In the genomic region with DNA sequence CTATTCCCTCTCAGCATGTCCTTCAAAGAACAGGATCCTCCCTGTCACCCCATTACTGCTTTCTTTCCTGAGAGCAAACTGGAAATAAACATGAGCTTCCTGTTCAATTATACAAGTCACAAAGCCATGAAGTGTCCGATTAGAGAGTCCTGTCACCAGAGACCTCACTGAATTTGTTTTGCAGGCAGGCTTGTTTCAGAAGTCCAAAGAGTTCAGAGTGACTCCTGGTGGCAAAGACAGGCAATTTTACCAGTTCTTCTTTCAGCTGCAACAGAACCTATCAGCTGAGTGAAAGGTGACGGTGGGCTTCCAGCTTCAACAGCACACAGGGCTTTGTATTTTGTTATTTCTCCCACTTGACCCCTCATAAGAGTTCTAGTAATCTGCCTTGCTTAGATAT, we compare ENCODE assay signal across 10 cellular contexts. TPM values are rescaled to one million over a fixed set of nuclear protein-coding genes. Genes with fewer than 3 reads are reported as not detected.
DNase-seq lines count a peak whose midpoint lies in the region; ATAC-seq and TF ChIP-seq lines count a peak whose summit lies in the region.
"Had no signal": no experiment of that assay in that cellular context is flagged by ENCODE, and none has a peak within 500 bp of the region (broad histone marks: within the 10 kb centered on the region; RNA-seq: fewer than 3 reads in every experiment).

No MANE protein-coding gene starts in this region.

- H3K27ac ChIP-seq in breast epithelium, result no peak overlapping the region
- H3K27ac ChIP-seq in upper lobe of left lung, result peak overlapping the region in 1 of 4 donors; percentile 24
- H3K27ac ChIP-seq: esophagus squamous epithelium had no signal

- BruUV-seq in MCF 10A (replicated peaks; lab: Mats Ljungman, UMichigan), result no TSS peak

- no peak overlapping the region for H3K27ac Mint-ChIP-seq in MCF 10A (ENCODE audit: low read depth, unreplicated experiment)
- H3K27ac Mint-ChIP-seq: activated B cell treated with CpG ODN at 0.5 μM for 24 hours had no signal

- intact Hi-C loops in MCF 10A (cut with micrococcal nuclease), result loop anchor here (2.0 kb wide), 1 partner anchor 81 kb away; no protein-coding TSS in a partner anchor
- intact Hi-C loops in breast epithelium (cut with DNase I; ENCODE audit: low total_unique reads), result no loop called here
- intact Hi-C loops in left cardiac atrium (cut with DNase I), result loop anchor here in 1 of 2 donors (5.0 to 10.0 kb wide), 2 partner anchors 82 to 449 kb away; partner anchors contain the start of genes ARAF and UBA1

- H3K4me1 Mint-ChIP-seq in MCF 10A (ENCODE audit: insufficient read depth, unreplicated experiment), result peaks cover 11% of the 10 kb centered on the region

- no peaks in the 10 kb centered on the region for H3K4me1 ChIP-seq in breast epithelium
- peaks cover 3 to 10% (median 6%) of the 10 kb centered on the region in 4 donors for H3K4me1 ChIP-seq in upper lobe of left lung

- H3K9me3 Mint-ChIP-seq in MCF 10A (ENCODE audit: unreplicated experiment), result peaks cover 18% of the 10 kb centered on the region
- H3K9me3 Mint-ChIP-seq: activated B cell treated with CpG ODN at 0.5 μM for 24 hours had no signal

- TF ChIP-seq CTCF in MCF 10A (IDR thresholded peaks at IDR 0.05; ENCODE audit: unreplicated experiment) (no peak), breast epithelium (IDR thresholded peaks at IDR 0.05) (peak in 1 of 3 donors; percentile 23), WI38 (IDR thresholded peaks at IDR 0.05; ENCODE audit: low read depth, low read length) (peak; percentile 38), upper lobe of left lung (IDR thresholded peaks at IDR 0.05) (peak in 5 of 6 experiments; percentile 18 to 46 (median 33))

- peaks cover 42% of the 10 kb centered on the region for H3K36me3 Mint-ChIP-seq in MCF 10A (ENCODE audit: insufficient read depth, unreplicated experiment)

- POLR2A ChIA-PET in MCF 10A (lab: Yijun Ruan, JAX), result interaction anchor here (0.7 kb wide), 1 partner anchor 62 kb away, joined by 4 read pairs; the partner anchor contains the start of gene TIMP1

- no peak for TF ChIP-seq EP300 in upper lobe of left lung (IDR thresholded peaks at IDR 0.05)

- peaks cover 0 to 29% of the 10 kb centered on the region in 2 donors for H3K27me3 ChIP-seq in breast epithelium
- H3K27me3 ChIP-seq in upper lobe of left lung, result no peaks in the 10 kb centered on the region
- H3K27me3 ChIP-seq: esophagus squamous epithelium had no signal

- WGBS in upper lobe of left lung, 2 donors, result 0 to 43% methylated on average over 1 to 2 of the region's 2 CpGs

- H3K36me3 ChIP-seq in breast epithelium, result no peaks in the 10 kb centered on the region
- H3K36me3 ChIP-seq in upper lobe of left lung, result peaks cover 0 to 25% (median 4%) of the 10 kb centered on the region in 4 donors

- H3K4me3 ChIP-seq in breast epithelium (no peak overlapping the region), WI38 (ENCODE audit: low read depth, low read length) (no peak overlapping the region), upper lobe of left lung (no peak overlapping the region)
- H3K4me3 ChIP-seq: esophagus squamous epithelium had no signal

- CTCF ChIA-PET in MCF 10A (lab: Yijun Ruan, JAX), result interaction anchor here (0.6 to 2.2 kb wide), 10 partner anchors 13 to 344 kb away, joined by 3 to 23 read pairs (median 3); partner anchors contain the start of gene ZNF81

- peaks cover 3 to 17% of the 10 kb centered on the region in 2 donors for H3K9me3 ChIP-seq in breast epithelium
- H3K9me3 ChIP-seq in upper lobe of left lung, result peaks cover 0 to 14% (median 0%) of the 10 kb centered on the region in 4 donors

- H3K4me3 Mint-ChIP-seq in MCF 10A (ENCODE audit: unreplicated experiment), result no peak overlapping the region
- H3K4me3 Mint-ChIP-seq: activated B cell treated with CpG ODN at 0.5 μM for 24 hours had no signal

- no peaks in the 10 kb centered on the region for H3K27me3 Mint-ChIP-seq in MCF 10A (ENCODE audit: insufficient read depth, unreplicated experiment)
- H3K27me3 Mint-ChIP-seq: activated B cell treated with CpG ODN at 0.5 μM for 24 hours had no signal

- DNase-seq in MCF 10A (ENCODE audit: unreplicated experiment) (peak; percentile 20), breast epithelium (ENCODE audit: low spot score in 2 of 2) (no peak), left cardiac atrium (no peak), upper lobe of left lung (no peak), HuH-7 (ENCODE audit: low spot score) (no peak)
- DNase-seq: activated B cell treated with CpG ODN at 0.5 μM for 24 hours, esophagus squamous epithelium had no signal

- TF ChIP-seq POLR2A in breast epithelium (IDR thresholded peaks at IDR 0.05), result no peak
- TF ChIP-seq POLR2A in upper lobe of left lung (IDR thresholded peaks at IDR 0.05), result no peak

- ATAC-seq in left cardiac atrium (peak; percentile 39 to 64), upper lobe of left lung (ENCODE audit: low FRiP score in 2 of 2) (no peak), GM21390 (IDR thresholded peaks at IDR 0.05; ENCODE audit: unreplicated experiment) (no peak), GM18519 (IDR thresholded peaks at IDR 0.05; ENCODE audit: low FRiP score, unreplicated experiment) (no peak)

RNA-seq across cellular contexts. Expression of gene ELK1, which starts 6.4 kb away (rescaled TPM):
- 48.8 and 51.7 TPM in 2 replicates for total RNA-seq in MCF 10A (2022)
- 10 to 100 TPM; 18.0 to 22.0 (median 21.0) TPM for total RNA-seq in breast epithelium
- 10 to 100 TPM; 18.5 to 32.2 TPM for total RNA-seq in left cardiac atrium
- 10 to 100 TPM; 11.5 to 30.4 (median 21.5) TPM for total RNA-seq in upper lobe of left lung

RNA-seq across cellular contexts. Expression of gene CFP, which starts 14.2 kb away (rescaled TPM):
- total RNA-seq in MCF 10A (2022), result 0.56 and 0.71 TPM in 2 replicates
- 10 to 100 TPM in 1 of 3 donors, 1 to 10 TPM in 2; 2.6 to 17.4 (median 3.3) TPM for total RNA-seq in breast epithelium
- total RNA-seq in left cardiac atrium, result 10 to 100 TPM in 1 of 2 donors, 1 to 10 TPM in 1; 3.9 to 10.9 TPM
- 10 to 100 TPM in 5 of 6 donors, 1 to 10 TPM in 1; 9.1 to 40.6 (median 14.1) TPM for total RNA-seq in upper lobe of left lung

RNA-seq across cellular contexts. Expression of gene UXT, which starts 15.1 kb away (rescaled TPM):
- total RNA-seq in MCF 10A (2022) (112 and 140 TPM in 2 replicates), breast epithelium (100 to 1,000 TPM; 130 to 155 (median 140) TPM), left cardiac atrium (10 to 100 TPM; 89.6 to 99.9 TPM), upper lobe of left lung (10 to 100 TPM; 23.0 to 90.6 (median 75.2) TPM)

RNA-seq across cellular contexts. Expression of gene SYN1, which starts 24.3 kb away (rescaled TPM):
- total RNA-seq in MCF 10A (2022) (0.27 and 0.49 TPM in 2 replicates), breast epithelium (not detected), left cardiac atrium (1 to 10 TPM; 4.4 to 7.0 TPM), upper lobe of left lung (10 to 100 TPM in 1 of 6 donors, 1 to 10 TPM in 1, under 1 TPM in 4; 0.20 to 11.5 (median 0.56) TPM)
- total RNA-seq: activated B cell treated with CpG ODN at 0.5 μM for 24 hours had no signal

Comparison
In these comparisons a context has a peak if more than half of its experiments do, and no peak if none do; other contexts are left out.
1. ATAC-seq: peak in left cardiac atrium (2 of 2); none in upper lobe of left lung (0 of 2), GM21390 (single experiment) and GM18519 (single experiment).